Comparison of ENCODE assay signal across 27 cellular contexts in the genomic region with DNA sequence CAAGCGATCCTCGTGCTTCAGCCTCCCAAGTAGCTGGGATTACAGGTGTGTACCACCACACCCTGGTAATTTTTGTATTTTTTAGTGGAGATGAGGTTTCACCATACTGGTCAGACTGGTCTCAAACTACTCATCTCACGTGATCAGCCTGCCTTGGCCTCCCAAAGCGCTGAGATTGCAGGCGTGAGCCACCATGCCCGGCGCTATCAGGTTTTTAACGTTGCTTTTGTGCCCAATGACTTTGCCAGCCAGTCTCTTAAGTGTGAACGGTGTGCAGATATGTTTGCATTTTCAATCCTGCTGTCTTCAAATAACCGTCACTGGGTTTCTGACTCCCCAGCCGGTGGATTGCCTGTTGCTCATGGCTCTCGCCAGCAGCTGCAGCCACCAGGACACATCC.
DNase-seq lines count a peak whose midpoint lies in the region; ATAC-seq, FAIRE-seq and TF ChIP-seq lines count a peak whose summit lies in the region.
"Had no signal": no experiment of that assay in that cellular context is flagged by ENCODE, and none has a peak within 500 bp of the region (broad histone marks: within the 10 kb centered on the region; RNA-seq: fewer than 3 reads in every experiment).

No MANE protein-coding gene starts in this region.

- no peak for TF ChIP-seq POLR2A in spleen (IDR thresholded peaks at IDR 0.05)
- no peak for TF ChIP-seq POLR2A in GM12891 (IDR thresholded peaks at IDR 0.05; ENCODE audit: low read depth, low read length)

- H3K36me3 ChIP-seq in heart right ventricle (no peaks in the 10 kb centered on the region), spleen (no peaks in the 10 kb centered on the region)

- no peak overlapping the region for H3K4me3 Mint-ChIP-seq in chondrocyte (ENCODE audit: unreplicated experiment)
- H3K4me3 Mint-ChIP-seq: B cell; CD8-positive, alpha-beta memory T cell; IgD-negative memory B cell had no signal

- H3K4me1 ChIP-seq in heart right ventricle (no peaks in the 10 kb centered on the region), spleen (no peaks in the 10 kb centered on the region)

- intact Hi-C loops in cardiac septum (cut with DNase I): no loop called here
- intact Hi-C loops in heart right ventricle (cut with DNase I): no loop called here
- intact Hi-C loops in spleen (cut with DNase I; ENCODE audit: low total_unique reads): no loop called here

- FAIRE-seq in GM12891 (lab: Jason Lieb, UNC): no peak
- FAIRE-seq: GM12892, H54 had no signal

- H3K27me3 Mint-ChIP-seq in chondrocyte (ENCODE audit: low read depth): no peaks in the 10 kb centered on the region
- H3K27me3 Mint-ChIP-seq: B cell had no signal

- H3K4me3 ChIP-seq in heart right ventricle (no peak overlapping the region), spleen (no peak overlapping the region)

- H3K27ac Mint-ChIP-seq in chondrocyte (ENCODE audit: unreplicated experiment): no peak overlapping the region
- H3K27ac Mint-ChIP-seq: B cell; CD8-positive, alpha-beta memory T cell; IgD-negative memory B cell had no signal

- no peak for TF ChIP-seq CTCF in heart right ventricle (IDR thresholded peaks at IDR 0.05)
- no peak for TF ChIP-seq CTCF in spleen (IDR thresholded peaks at IDR 0.05 in 8 of 11, conservative IDR thresholded peaks at IDR 0.05 in 3 of 11)
- no peak for TF ChIP-seq CTCF in chondrocyte (IDR thresholded peaks at IDR 0.05)

- H3K27me3 ChIP-seq in heart right ventricle: peaks cover 0 to 40% (median 8%) of the 10 kb centered on the region in 7 donors
- H3K27me3 ChIP-seq in spleen (replicated peaks in 1 of 7): peaks cover 0 to 63% (median 0%) of the 10 kb centered on the region in 7 donors

- DNase-seq in NCI-H510A treated with DMSO at 0.1 percent for 48 hours (lab: John Stamatoyannopoulos, UW) (peak; percentile 10), NCI-H510A (lab: John Stamatoyannopoulos, UW) (no peak), cardiac septum (ENCODE audit: low spot score) (peak; percentile 31), heart right ventricle (no peak), spleen (peak; percentile 41), chondrocyte (ENCODE audit: low spot score) (no peak), GM12891 (ENCODE audit: insufficient read length, low spot score) (no peak), GDM1 (lab: John Stamatoyannopoulos, UW) (no peak)
- DNase-seq: CD8-positive, alpha-beta memory T cell; DMS 273 treated with DMSO at 0.1 percent for 48 hours; DMS79; EL; GF-D8; MM.1S; NCI-H2029; NCI-H446; NCI-H526 treated with DMSO at 0.1 percent for 48 hours; SHP77 treated with DMSO at 0.1 percent for 48 hours had no signal

- no peaks in the 10 kb centered on the region for H3K4me1 Mint-ChIP-seq in chondrocyte (ENCODE audit: low read depth)
- H3K4me1 Mint-ChIP-seq: B cell; CD8-positive, alpha-beta memory T cell had no signal

- 84 to 86% methylated on average over 12 of the region's 12 CpGs for WGBS in heart right ventricle, 2 donors
- 87 to 91% (median 89%) methylated on average over 12 of the region's 12 CpGs for WGBS in spleen, 5 donors

- no peak for ATAC-seq in heart right ventricle

- peaks cover 5% of the 10 kb centered on the region for H3K9me3 Mint-ChIP-seq in chondrocyte (ENCODE audit: low read depth)

- H3K9me3 ChIP-seq in heart right ventricle (peaks cover 0 to 3% (median 0%) of the 10 kb centered on the region in 11 donors), spleen (no peaks in the 10 kb centered on the region)

- H3K27ac ChIP-seq in heart right ventricle (no peak overlapping the region), spleen (no peak overlapping the region)
- H3K27ac ChIP-seq: 22Rv1, C4-2B, HL-60, KMS-11, RWPE1 had no signal

- H3K36me3 Mint-ChIP-seq in chondrocyte (ENCODE audit: low read depth): no peaks in the 10 kb centered on the region
- H3K36me3 Mint-ChIP-seq: CD8-positive, alpha-beta memory T cell; IgD-negative memory B cell had no signal

TF ChIP-seq in GM12891, 5 proteins besides CTCF, POLR2A, EP300 and RAD21:
- TF ChIP-seq POLR2AphosphoS5 (IDR thresholded peaks at IDR 0.05; ENCODE audit: low read depth, low read length) (no peak), POU2F2 (IDR thresholded peaks at IDR 0.05; ENCODE audit: low read depth, low read length) (no peak), PAX5 (IDR thresholded peaks at IDR 0.05; ENCODE audit: insufficient read depth, low read length, severe bottlenecking) (no peak), SPI1 (IDR thresholded peaks at IDR 0.05; ENCODE audit: low read depth, low read length) (no peak), TAF1 (IDR thresholded peaks at IDR 0.05; ENCODE audit: low read depth, low read length) (no peak)

Comparison
In these comparisons a context has a peak if more than half of its experiments do, and no peak if none do; other contexts are left out.
1. DNase-seq: peak in NCI-H510A treated with DMSO at 0.1 percent for 48 hours (single experiment), cardiac septum (single experiment) and spleen (single experiment); none in NCI-H510A (single experiment), heart right ventricle (0 of 2), chondrocyte (single experiment), GM12891 (single experiment) and GDM1 (single experiment).